Comparison of ENCODE assay signal across 9 cellular contexts in the genomic region with DNA sequence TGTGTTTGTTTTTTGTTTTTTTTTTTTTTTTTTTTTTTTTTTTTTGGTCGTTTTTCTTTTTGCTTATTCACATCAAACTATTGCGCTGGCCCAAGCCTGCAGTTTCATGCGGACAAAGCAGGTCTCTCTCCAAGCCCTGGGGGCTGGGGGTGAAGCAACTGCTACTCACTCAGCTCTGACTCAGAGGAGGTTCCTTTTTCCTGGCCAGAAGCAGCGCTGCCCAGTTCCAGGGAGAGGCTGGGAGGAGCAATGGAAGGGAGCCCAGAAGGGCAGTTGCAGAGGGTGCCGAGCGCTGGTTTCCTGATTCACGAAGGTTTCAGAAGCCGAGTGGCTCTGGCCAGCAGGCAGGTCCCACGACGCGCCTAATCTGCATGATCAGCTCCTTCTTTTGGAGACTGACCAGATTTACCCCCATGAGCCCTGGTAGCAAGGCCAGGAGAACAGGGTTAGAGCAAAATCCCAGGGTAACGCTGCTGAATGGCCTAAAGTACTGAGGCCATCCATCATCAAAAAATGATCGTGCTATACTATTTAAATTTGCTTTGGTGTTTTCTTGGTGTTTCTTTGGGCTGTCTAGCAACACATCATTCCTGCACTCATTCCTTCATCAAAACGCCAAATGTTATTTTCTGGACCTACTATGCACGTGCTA.
DNase-seq lines count a peak whose midpoint lies in the region; ATAC-seq and TF ChIP-seq lines count a peak whose summit lies in the region.
"Had no signal": no experiment of that assay in that cellular context is flagged by ENCODE, and none has a peak within 500 bp of the region (broad histone marks: within the 10 kb centered on the region; RNA-seq: fewer than 3 reads in every experiment).

No MANE protein-coding gene starts in this region.

- DNase-seq in M059J (ENCODE audit: low read depth): peak; percentile 97
- DNase-seq in colonic mucosa: peak; percentile 89
- peak; percentile 46 to 59 (median 54) for DNase-seq in right lobe of liver
- DNase-seq in upper lobe of right lung: no peak
- DNase-seq in activated effector memory CD4-positive, alpha-beta T cell treated with Interleukin-2 at 50 U/mL for 16 hours: no peak
- no peak for DNase-seq in activated T-cell treated with anti-CD3 and anti-CD28 coated beads, Interleukin-2, amount 50 U/mL, for 24 hours
- DNase-seq in stimulated activated CD4-positive, alpha-beta T cell treated with anti-CD3 and anti-CD28 coated beads, Interleukin-4, amount 100 ng/mL, for 24 hours: no peak

- H3K9me3 Mint-ChIP-seq in activated T-cell treated with anti-CD3 and anti-CD28 coated beads, Interleukin-2, amount 50 U/mL, for 24 hours: peaks cover 2% of the 10 kb centered on the region

- H3K36me3 ChIP-seq in colonic mucosa (no peaks in the 10 kb centered on the region), right lobe of liver (no peaks in the 10 kb centered on the region), upper lobe of right lung (no peaks in the 10 kb centered on the region)

- H3K27ac ChIP-seq in colonic mucosa (peak overlapping the region; percentile 85), right lobe of liver (no peak overlapping the region), upper lobe of right lung (no peak overlapping the region)

- H3K27me3 Mint-ChIP-seq in activated T-cell treated with anti-CD3 and anti-CD28 coated beads, Interleukin-2, amount 50 U/mL, for 24 hours: no peaks in the 10 kb centered on the region

- H3K4me1 ChIP-seq in colonic mucosa (no peaks in the 10 kb centered on the region), right lobe of liver (no peaks in the 10 kb centered on the region), upper lobe of right lung (no peaks in the 10 kb centered on the region)

- H3K4me3 ChIP-seq in colonic mucosa (no peak overlapping the region), right lobe of liver (no peak overlapping the region), upper lobe of right lung (no peak overlapping the region)

- H3K4me1 Mint-ChIP-seq in activated T-cell treated with anti-CD3 and anti-CD28 coated beads, Interleukin-2, amount 50 U/mL, for 24 hours (ENCODE audit: low read depth): peaks cover 2% of the 10 kb centered on the region

- H3K27ac Mint-ChIP-seq in activated T-cell treated with anti-CD3 and anti-CD28 coated beads, Interleukin-2, amount 50 U/mL, for 24 hours: no peak overlapping the region
- H3K27ac Mint-ChIP-seq: activated T-helper 2 cell treated with anti-CD3 and anti-CD28 coated beads, Interferon-gamma antibody, Interleukin-2, Interleukin-4, amounts not matched to agents 10 μg/mL and 5 μg/mL and 100 μg/mL, durations not matched to agents 14 hours and 24 hours and 36 hours had no signal

- H3K9me3 ChIP-seq in colonic mucosa (no peaks in the 10 kb centered on the region), right lobe of liver (no peaks in the 10 kb centered on the region), upper lobe of right lung (no peaks in the 10 kb centered on the region)

- H3K27me3 ChIP-seq in colonic mucosa (no peaks in the 10 kb centered on the region), right lobe of liver (no peaks in the 10 kb centered on the region), upper lobe of right lung (no peaks in the 10 kb centered on the region)

- no peak overlapping the region for H3K4me3 Mint-ChIP-seq in activated T-cell treated with anti-CD3 and anti-CD28 coated beads, Interleukin-2, amount 50 U/mL, for 24 hours

- H3K36me3 Mint-ChIP-seq in activated T-cell treated with anti-CD3 and anti-CD28 coated beads, Interleukin-2, amount 50 U/mL, for 24 hours (ENCODE audit: low read depth): no peaks in the 10 kb centered on the region

- peak overlapping the region in 1 of 2 donors; percentile 59 for H3K9ac ChIP-seq in colonic mucosa (ENCODE audit: low read depth in 2 of 2, low read length in 2 of 2)

- TF ChIP-seq CTCF in colonic mucosa (IDR thresholded peaks at IDR 0.05): no peak
- no peak for TF ChIP-seq CTCF in right lobe of liver (IDR thresholded peaks at IDR 0.05)
- no peak for TF ChIP-seq CTCF in upper lobe of right lung (IDR thresholded peaks at IDR 0.05)

- no peak for TF ChIP-seq POLR2A in right lobe of liver (IDR thresholded peaks at IDR 0.05)

- peak; percentile 64 to 90 (median 77) for ATAC-seq in right lobe of liver
- ATAC-seq in upper lobe of right lung: peak; percentile 73
- no peak for ATAC-seq in HG03175 (IDR thresholded peaks at IDR 0.05; ENCODE audit: unreplicated experiment)

- 48% methylated on average over 12 of the region's 15 CpGs for WGBS in right lobe of liver (ENCODE audit: insufficient coverage, low coverage, low lambda C conversion rate, missing lambda C conversion rate)

- intact Hi-C loops in colonic mucosa (cut with DNase I): loop anchor here (10.0 kb wide), 1 partner anchor 139 kb away; no protein-coding TSS in a partner anchor
- intact Hi-C loops in right lobe of liver (cut with DNase I): no loop called here
- intact Hi-C loops in upper lobe of right lung (cut with DNase I): no loop called here

Comparison
In these comparisons a context has a peak if more than half of its experiments do, and no peak if none do; other contexts are left out.
1. DNase-seq: peak in M059J (single experiment), colonic mucosa (single experiment) and right lobe of liver (3 of 3); none in upper lobe of right lung (single experiment), activated effector memory CD4-positive, alpha-beta T cell treated with Interleukin-2 at 50 U/mL for 16 hours (single experiment), activated T-cell treated with anti-CD3 and anti-CD28 coated beads, Interleukin-2, amount 50 U/mL, for 24 hours (single experiment) and stimulated activated CD4-positive, alpha-beta T cell treated with anti-CD3 and anti-CD28 coated beads, Interleukin-4, amount 100 ng/mL, for 24 hours (single experiment).